In the genomic region with DNA sequence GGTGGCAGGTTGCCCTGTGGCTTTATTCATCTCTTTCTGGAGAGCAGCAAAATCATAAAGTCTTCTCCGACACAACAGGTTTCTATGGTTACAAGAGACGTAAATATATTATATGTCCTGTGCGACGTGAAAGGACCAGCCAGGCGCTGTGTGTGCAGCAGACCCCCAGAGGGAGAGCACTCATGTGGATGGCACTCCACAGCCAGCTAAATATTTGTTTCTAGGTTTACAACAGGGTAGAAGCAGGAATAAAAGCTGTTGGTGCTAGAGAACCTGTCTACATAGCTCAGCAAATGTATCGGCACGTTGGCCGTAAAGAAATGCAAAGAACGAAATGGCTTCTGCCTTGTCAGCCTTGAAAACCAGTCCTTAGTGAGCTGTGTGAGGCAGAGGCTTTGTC, we compare ENCODE assay signal across 1 cellular context.
TF ChIP-seq lines count a peak whose summit lies in the region.

No MANE protein-coding gene starts in this region.

TF ChIP-seq in SK-N-SH treated with all-trans-retinoic acid at 6 μM for 48 hours, 23 proteins besides CTCF, POLR2A, EP300 and RAD21 (continued from another document):
- TF ChIP-seq ESRRG (CRISPR knock-in tag; IDR thresholded peaks at IDR 0.05) (no peak), TCF4 (CRISPR knock-in tag; IDR thresholded peaks at IDR 0.05; ENCODE audit: borderline replicate concordance) (no peak), TOX (CRISPR knock-in tag; IDR thresholded peaks at IDR 0.05; ENCODE audit: borderline replicate concordance) (no peak), PPARA (CRISPR knock-in tag; IDR thresholded peaks at IDR 0.05; ENCODE audit: borderline replicate concordance) (no peak), ZC3H10 (CRISPR knock-in tag; IDR thresholded peaks at IDR 0.05) (no peak), ISL1 (CRISPR knock-in tag; IDR thresholded peaks at IDR 0.05) (no peak)
- TF ChIP-seq, protein P1, sequence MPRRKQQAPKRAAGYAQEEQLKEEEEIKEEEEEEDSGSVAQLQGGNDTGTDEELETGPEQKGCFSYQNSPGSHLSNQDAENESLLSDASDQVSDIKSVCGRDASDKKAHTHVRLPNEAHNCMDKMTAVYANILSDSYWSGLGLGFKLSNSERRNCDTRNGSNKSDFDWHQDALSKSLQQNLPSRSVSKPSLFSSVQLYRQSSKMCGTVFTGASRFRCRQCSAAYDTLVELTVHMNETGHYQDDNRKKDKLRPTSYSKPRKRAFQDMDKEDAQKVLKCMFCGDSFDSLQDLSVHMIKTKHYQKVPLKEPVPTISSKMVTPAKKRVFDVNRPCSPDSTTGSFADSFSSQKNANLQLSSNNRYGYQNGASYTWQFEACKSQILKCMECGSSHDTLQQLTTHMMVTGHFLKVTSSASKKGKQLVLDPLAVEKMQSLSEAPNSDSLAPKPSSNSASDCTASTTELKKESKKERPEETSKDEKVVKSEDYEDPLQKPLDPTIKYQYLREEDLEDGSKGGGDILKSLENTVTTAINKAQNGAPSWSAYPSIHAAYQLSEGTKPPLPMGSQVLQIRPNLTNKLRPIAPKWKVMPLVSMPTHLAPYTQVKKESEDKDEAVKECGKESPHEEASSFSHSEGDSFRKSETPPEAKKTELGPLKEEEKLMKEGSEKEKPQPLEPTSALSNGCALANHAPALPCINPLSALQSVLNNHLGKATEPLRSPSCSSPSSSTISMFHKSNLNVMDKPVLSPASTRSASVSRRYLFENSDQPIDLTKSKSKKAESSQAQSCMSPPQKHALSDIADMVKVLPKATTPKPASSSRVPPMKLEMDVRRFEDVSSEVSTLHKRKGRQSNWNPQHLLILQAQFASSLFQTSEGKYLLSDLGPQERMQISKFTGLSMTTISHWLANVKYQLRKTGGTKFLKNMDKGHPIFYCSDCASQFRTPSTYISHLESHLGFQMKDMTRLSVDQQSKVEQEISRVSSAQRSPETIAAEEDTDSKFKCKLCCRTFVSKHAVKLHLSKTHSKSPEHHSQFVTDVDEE (CRISPR knock-in tag; IDR thresholded peaks at IDR 0.05), result no peak
